8 cellular contexts compared by ENCODE assay signal in the genomic region with DNA sequence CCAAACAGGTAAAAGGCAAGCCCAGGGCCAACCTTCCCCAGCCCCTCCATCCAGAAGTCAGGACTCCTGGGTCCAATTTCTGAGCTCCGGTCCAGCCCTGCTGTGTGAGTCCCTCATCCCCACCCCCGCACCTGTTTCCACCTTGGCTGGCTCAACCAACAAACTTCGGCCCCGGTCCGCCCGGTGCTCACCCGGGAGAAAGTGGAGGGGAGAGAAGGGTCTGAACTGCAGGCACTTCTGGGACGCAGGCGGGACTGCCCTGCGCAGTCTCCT. TPM values are rescaled to one million over a fixed set of nuclear protein-coding genes. Genes with fewer than 3 reads are reported as not detected.
DNase-seq lines count a peak whose midpoint lies in the region; ATAC-seq and TF ChIP-seq lines count a peak whose summit lies in the region.

No MANE protein-coding gene starts in this region.

- no peaks in the 10 kb centered on the region for H3K9me3 ChIP-seq in SK-N-MC (ENCODE audit: low read depth, low read length)
- no peaks in the 10 kb centered on the region for H3K9me3 ChIP-seq in skeletal muscle satellite cell (replicated peaks; ENCODE audit: low read length)

- H3K36me3 ChIP-seq in SK-N-MC (ENCODE audit: insufficient read depth, low read length), result no peaks in the 10 kb centered on the region
- H3K36me3 ChIP-seq in skeletal muscle satellite cell (ENCODE audit: insufficient read depth, low read length), result no peaks in the 10 kb centered on the region

- peak overlapping the region; percentile 84 for H3K4me2 ChIP-seq in skeletal muscle satellite cell (ENCODE audit: low read length)

- DNase-seq in SK-N-MC (ENCODE audit: low read depth, low spot score), result no peak
- no peak for DNase-seq in fibroblast of villous mesenchyme (ENCODE audit: low read depth)
- no peak for DNase-seq in NCI-H345 (lab: John Stamatoyannopoulos, UW)
- DNase-seq in stimulated activated CD8-positive, alpha-beta memory T cell treated with anti-CD3 and anti-CD28 coated beads, Interleukin-4, amount 100 ng/mL, for 48 hours, result no peak
- no peak for DNase-seq in stimulated activated naive CD4-positive, alpha-beta T cell treated with Interleukin-2 at 50 U/mL for 16 hours (lab: John Stamatoyannopoulos, UW)

- no peak overlapping the region for H3K27ac ChIP-seq in SK-N-MC

- H3K9ac ChIP-seq in SK-N-MC (ENCODE audit: insufficient read length) (peak overlapping the region; percentile 81), skeletal muscle satellite cell (ENCODE audit: low read depth, low read length) (peak overlapping the region; percentile 81)

- no peak for TF ChIP-seq CTCF in fibroblast of villous mesenchyme (IDR thresholded peaks at IDR 0.05; ENCODE audit: insufficient read depth, low read depth, low read length)

- peaks cover 46% of the 10 kb centered on the region for H3K4me1 ChIP-seq in skeletal muscle satellite cell (ENCODE audit: control insufficient read depth, insufficient read depth, low read length)

- ATAC-seq in GM21529 (IDR thresholded peaks at IDR 0.05; ENCODE audit: unreplicated experiment) (peak; percentile 16), GM21381 (IDR thresholded peaks at IDR 0.05; ENCODE audit: unreplicated experiment) (no peak)

- H3K27me3 ChIP-seq in skeletal muscle satellite cell (ENCODE audit: control insufficient read depth, insufficient read depth, low read length), result no peaks in the 10 kb centered on the region

- H3K4me3 ChIP-seq in SK-N-MC (peak overlapping the region; percentile 97), fibroblast of villous mesenchyme (ENCODE audit: low read depth, low read length) (peak overlapping the region; percentile 65), skeletal muscle satellite cell (ENCODE audit: low read length) (peak overlapping the region; percentile 80)

RNA-seq across cellular contexts. Expression of gene RHBDF2, which starts 0.5 kb away (rescaled TPM):
- total RNA-seq in fibroblast of villous mesenchyme, result 13.4 and 14.2 TPM in 2 replicates
- total RNA-seq in skeletal muscle satellite cell (2012; rRNA removed), result 6.6 and 9.6 TPM in 2 replicates

RNA-seq across cellular contexts. Expression of gene AANAT, which starts 33.3 kb away (rescaled TPM):
- total RNA-seq in fibroblast of villous mesenchyme, result not detected in 2 replicates
- under 0.01 TPM in 1 of 2 replicates, not detected in the other for total RNA-seq in skeletal muscle satellite cell (2012; rRNA removed)

RNA-seq across cellular contexts. Expression of gene CYGB, which starts 36.8 kb away (rescaled TPM):
- total RNA-seq in fibroblast of villous mesenchyme, result 11.7 and 14.2 TPM in 2 replicates
- total RNA-seq in skeletal muscle satellite cell (2012; rRNA removed), result 12.7 and 12.9 TPM in 2 replicates

RNA-seq across cellular contexts. Expression of gene PRCD, which starts 39.2 kb away (rescaled TPM):
- total RNA-seq in fibroblast of villous mesenchyme, result 1.6 and 2.2 TPM in 2 replicates
- 0.22 and 1.0 TPM in 2 replicates for total RNA-seq in skeletal muscle satellite cell (2012; rRNA removed)

RNA-seq across cellular contexts. Expression of gene UBE2O, which starts 47.7 kb away (rescaled TPM):
- total RNA-seq in fibroblast of villous mesenchyme, result 17.4 and 25.9 TPM in 2 replicates
- total RNA-seq in skeletal muscle satellite cell (2012; rRNA removed), result 23.8 and 26.0 TPM in 2 replicates
